In genomic region chr10:598415-599170, GRCh38 we compare ENCODE assay signal across 1 cellular context.
TF ChIP-seq lines count a peak whose summit lies in the region.

No MANE protein-coding gene starts in this region.

TF ChIP-seq in SK-N-SH, 30 proteins besides CTCF, POLR2A, EP300 and RAD21 (continued from another document):
- no peak for TF ChIP-seq REST (IDR thresholded peaks at IDR 0.05; ENCODE audit: low read depth, low read length)
- TF ChIP-seq IRF3 (IDR thresholded peaks at IDR 0.05; ENCODE audit: low read depth, low read length) = no peak
- TF ChIP-seq USF1 (IDR thresholded peaks at IDR 0.05; ENCODE audit: borderline replicate concordance, low read depth) = no peak
- TF ChIP-seq TEAD4 (IDR thresholded peaks at IDR 0.05; ENCODE audit: borderline replicate concordance, insufficient read depth) = peak; percentile 77; the same call in 1 of the 2 replicates
- no peak for TF ChIP-seq MEF2A (IDR thresholded peaks at IDR 0.05; ENCODE audit: borderline replicate concordance, low read depth)
- TF ChIP-seq MAX (IDR thresholded peaks at IDR 0.05; ENCODE audit: low read depth) = peak; percentile 39; the same call in 1 of the 2 replicates
- TF ChIP-seq SMC3 (IDR thresholded peaks at IDR 0.05; ENCODE audit: low read depth, low read length) = no peak
- TF ChIP-seq GABPA (IDR thresholded peaks at IDR 0.05; ENCODE audit: low read depth) = no peak
- peak; percentile 58; the same call in 1 of the 2 replicates for TF ChIP-seq JUND (IDR thresholded peaks at IDR 0.05)
- no peak for TF ChIP-seq MXI1 (IDR thresholded peaks at IDR 0.05; ENCODE audit: low read depth, low read length)
